8 cellular contexts compared by ENCODE assay signal in genomic region chr2:170408461-170409163, GRCh38.
DNase-seq lines count a peak whose midpoint lies in the region; ATAC-seq, FAIRE-seq and TF ChIP-seq lines count a peak whose summit lies in the region.

No MANE protein-coding gene starts in this region.

- peaks cover 20% of the 10 kb centered on the region for H3K4me1 Mint-ChIP-seq in stimulated activated memory B cell treated with anti-CD40 and anti-IgM and Interleukin-4, amounts not matched to agents 10 μg/mL and 1 μg/mL and 100 μg/mL, for 72 hours

- no peak overlapping the region for H2AFZ ChIP-seq in GM12878 (ENCODE audit: control insufficient read depth, low read depth, low read length)

- peaks cover 43% of the 10 kb centered on the region for H3K27me3 Mint-ChIP-seq in stimulated activated memory B cell treated with anti-CD40 and anti-IgM and Interleukin-4, amounts not matched to agents 10 μg/mL and 1 μg/mL and 100 μg/mL, for 72 hours

- no peaks in the 10 kb centered on the region for H3K9me3 Mint-ChIP-seq in stimulated activated memory B cell treated with anti-CD40 and anti-IgM and Interleukin-4, amounts not matched to agents 10 μg/mL and 1 μg/mL and 100 μg/mL, for 72 hours

- in situ Hi-C loops in GM12878 (cut with MboI) = no loop called here

- CTCF ChIA-PET in GM12878 (lab: Yijun Ruan, JAX) = interaction anchor here (0.6 to 3.6 kb wide), 79 partner anchors 9 to 829 kb away, joined by 3 to 63 read pairs (median 5); partner anchors contain the start of genes ERICH2 and GAD1

- H3K27ac ChIP-seq in GM12878 (ENCODE audit: control insufficient read depth, insufficient read depth) = no peak overlapping the region

- TF ChIP-seq EP300 in GM12878 (IDR thresholded peaks at IDR 0.05; ENCODE audit: borderline replicate concordance in 1 of 2, control insufficient read depth in 1 of 2, low read depth in 2 of 2, low read length in 2 of 2) = 0 out of 4 replicates have a peak, but pooled peaks of 1 of the 2 experiments have one; percentile 42

- H3K36me3 Mint-ChIP-seq in stimulated activated memory B cell treated with anti-CD40 and anti-IgM and Interleukin-4, amounts not matched to agents 10 μg/mL and 1 μg/mL and 100 μg/mL, for 72 hours = no peaks in the 10 kb centered on the region

- no peak overlapping the region for H3K27ac Mint-ChIP-seq in stimulated activated memory B cell treated with anti-CD40 and anti-IgM and Interleukin-4, amounts not matched to agents 10 μg/mL and 1 μg/mL and 100 μg/mL, for 72 hours

- H3K4me1 ChIP-seq in GM12878 (ENCODE audit: control insufficient read depth, insufficient read depth, low read length) = peaks cover 15% of the 10 kb centered on the region

- FAIRE-seq in GM12878 (lab: Jason Lieb, UNC) = peak; percentile 73

- no peak overlapping the region for H3K4me3 ChIP-seq in GM12878

- H3K9ac ChIP-seq in GM12878 (ENCODE audit: control insufficient read depth, insufficient read depth, low read length) = no peak overlapping the region

- TF ChIP-seq POLR2A in GM12878 (IDR thresholded peaks at IDR 0.05; ENCODE audit: low read depth, low read length) = no peak

- H3K9me3 ChIP-seq in GM12878 (replicated peaks; ENCODE audit: control insufficient read depth, insufficient read depth, low read length) = no peaks in the 10 kb centered on the region

- intact Hi-C loops in GM12878 (cut with micrococcal nuclease; ENCODE audit: unreplicated experiment) = loop anchor here (1.0 to 5.0 kb wide), 3 partner anchors 99 to 407 kb away; partner anchors contain the start of gene SP5

- peak; percentile 56 for DNase-seq in activated CD8-positive, alpha-beta memory T cell treated with anti-CD3 and anti-CD28 coated beads for 24 hours
- no peak for DNase-seq in activated CD8-positive, alpha-beta memory T cell treated with anti-CD3 and anti-CD28 coated beads, Interleukin-2, amount 50 U/mL, for 4 hours
- DNase-seq in GM12878 (ENCODE audit: low read depth, low spot score) (no peak), AML-193 (lab: John Stamatoyannopoulos, UW) (no peak), nucleus accumbens (lab: John Stamatoyannopoulos, UW) (no peak), cerebellum (ENCODE audit: low spot score) (no peak)

- no peaks in the 10 kb centered on the region for H3K79me2 ChIP-seq in GM12878 (ENCODE audit: control insufficient read depth, insufficient read depth, low read length)

- H3K4me2 ChIP-seq in GM12878 (ENCODE audit: control insufficient read depth, insufficient read depth) = peak overlapping the region; percentile 71

- TF ChIP-seq RAD21 in GM12878 (IDR thresholded peaks at IDR 0.05; ENCODE audit: insufficient read depth, low read depth, low read length) = no peak

- POLR2A ChIA-PET in GM12878 (lab: Charles Lee) = interaction anchor here (0.6 to 1.8 kb wide), 4 partner anchors 140 to 271 kb away, joined by 3 to 7 read pairs (median 4); no protein-coding TSS in a partner anchor

- H3K4me3 Mint-ChIP-seq in stimulated activated memory B cell treated with anti-CD40 and anti-IgM and Interleukin-4, amounts not matched to agents 10 μg/mL and 1 μg/mL and 100 μg/mL, for 72 hours = no peak overlapping the region

- no peaks in the 10 kb centered on the region for H3K27me3 ChIP-seq in GM12878 (replicated peaks in 1 of 2; ENCODE audit: control insufficient read depth in 2 of 2, insufficient read depth in 2 of 2, low read length in 1 of 2)

- BruUV-seq in GM12878 (replicated peaks; lab: Mats Ljungman, UMichigan) = no TSS peak

- H4K20me1 ChIP-seq in GM12878 (ENCODE audit: control insufficient read depth, insufficient read depth) = no peaks in the 10 kb centered on the region; the same call in 1 of the 2 replicates

- ATAC-seq in HG03575 (IDR thresholded peaks at IDR 0.05; ENCODE audit: extremely low read depth, insufficient number of reproducible peaks, low FRiP score, unreplicated experiment) (peak; percentile 52), GM12878 (peak; percentile 64)
- peak; percentile 61 for ATAC-seq in stimulated activated memory B cell treated with anti-CD40 and anti-IgM and Interleukin-4, amounts not matched to agents 10 μg/mL and 1 μg/mL and 100 μg/mL, for 72 hours

- H3K36me3 ChIP-seq in GM12878 (ENCODE audit: control insufficient read depth in 2 of 2, insufficient read depth in 2 of 2, low read length in 1 of 2) = no peaks in the 10 kb centered on the region

- SMC1A ChIA-PET in GM12878 (lab: Charles Lee; ENCODE audit: uncharacterized antibody, unreplicated experiment) = interaction anchor here (0.6 to 3.1 kb wide), 48 partner anchors 9 to 1926 kb away, joined by 3 to 40 read pairs (median 5); partner anchors contain the start of genes ERICH2 and GAD1

- TF ChIP-seq CTCF in GM12878 (IDR thresholded peaks at IDR 0.05 in 2 of 3, conservative IDR thresholded peaks at IDR 0.05 in 1 of 3; ENCODE audit: control insufficient read depth in 2 of 3, extremely low read depth in 1 of 3, insufficient read depth in 1 of 3, low read depth in 3 of 3, low read length in 3 of 3) = no peak

- RAD21 ChIA-PET in GM12878 (lab: Charles Lee; ENCODE audit: unreplicated experiment) = interaction anchor here (0.9 to 4.2 kb wide), 26 partner anchors 9 to 408 kb away, joined by 3 to 28 read pairs (median 5); partner anchors contain the start of genes ERICH2 and GAD1

- 7% methylated on average over 6 of the region's 6 CpGs for WGBS in GM12878 (ENCODE audit: insufficient coverage, insufficient replicate concordance, low lambda C conversion rate, missing lambda C conversion rate)

TF ChIP-seq in GM12878, 131 proteins besides CTCF, POLR2A, EP300 and RAD21 (continues in another document):
- TF ChIP-seq IKZF1 (conservative IDR thresholded peaks at IDR 0.05) (peak; percentile 58), ZNF384 (IDR thresholded peaks at IDR 0.05; ENCODE audit: borderline replicate concordance, low read depth, low read length) (peak; percentile 67; the same call in 1 of the 2 replicates), BHLHE40 (IDR thresholded peaks at IDR 0.05; ENCODE audit: borderline replicate concordance in 1 of 2, low read depth in 2 of 2, low read length in 1 of 2) (0 out of 4 replicates have a peak, but pooled peaks of 1 of the 2 experiments have one; percentile 24), MTA2 (IDR thresholded peaks at IDR 0.05; ENCODE audit: low read depth) (peak; percentile 53; the same call in 1 of the 2 replicates), IRF4 (IDR thresholded peaks at IDR 0.05; ENCODE audit: low read depth, low read length) (no peak), EZH2 (IDR thresholded peaks at IDR 0.05; ENCODE audit: borderline replicate concordance, control insufficient read depth, low read depth, low read length) (no peak), WRNIP1 (IDR thresholded peaks at IDR 0.05; ENCODE audit: borderline replicate concordance, low read depth, low read length) (no peak), BMI1 (IDR thresholded peaks at IDR 0.05; ENCODE audit: borderline replicate concordance) (no peak)
- TF ChIP-seq, protein P1, sequence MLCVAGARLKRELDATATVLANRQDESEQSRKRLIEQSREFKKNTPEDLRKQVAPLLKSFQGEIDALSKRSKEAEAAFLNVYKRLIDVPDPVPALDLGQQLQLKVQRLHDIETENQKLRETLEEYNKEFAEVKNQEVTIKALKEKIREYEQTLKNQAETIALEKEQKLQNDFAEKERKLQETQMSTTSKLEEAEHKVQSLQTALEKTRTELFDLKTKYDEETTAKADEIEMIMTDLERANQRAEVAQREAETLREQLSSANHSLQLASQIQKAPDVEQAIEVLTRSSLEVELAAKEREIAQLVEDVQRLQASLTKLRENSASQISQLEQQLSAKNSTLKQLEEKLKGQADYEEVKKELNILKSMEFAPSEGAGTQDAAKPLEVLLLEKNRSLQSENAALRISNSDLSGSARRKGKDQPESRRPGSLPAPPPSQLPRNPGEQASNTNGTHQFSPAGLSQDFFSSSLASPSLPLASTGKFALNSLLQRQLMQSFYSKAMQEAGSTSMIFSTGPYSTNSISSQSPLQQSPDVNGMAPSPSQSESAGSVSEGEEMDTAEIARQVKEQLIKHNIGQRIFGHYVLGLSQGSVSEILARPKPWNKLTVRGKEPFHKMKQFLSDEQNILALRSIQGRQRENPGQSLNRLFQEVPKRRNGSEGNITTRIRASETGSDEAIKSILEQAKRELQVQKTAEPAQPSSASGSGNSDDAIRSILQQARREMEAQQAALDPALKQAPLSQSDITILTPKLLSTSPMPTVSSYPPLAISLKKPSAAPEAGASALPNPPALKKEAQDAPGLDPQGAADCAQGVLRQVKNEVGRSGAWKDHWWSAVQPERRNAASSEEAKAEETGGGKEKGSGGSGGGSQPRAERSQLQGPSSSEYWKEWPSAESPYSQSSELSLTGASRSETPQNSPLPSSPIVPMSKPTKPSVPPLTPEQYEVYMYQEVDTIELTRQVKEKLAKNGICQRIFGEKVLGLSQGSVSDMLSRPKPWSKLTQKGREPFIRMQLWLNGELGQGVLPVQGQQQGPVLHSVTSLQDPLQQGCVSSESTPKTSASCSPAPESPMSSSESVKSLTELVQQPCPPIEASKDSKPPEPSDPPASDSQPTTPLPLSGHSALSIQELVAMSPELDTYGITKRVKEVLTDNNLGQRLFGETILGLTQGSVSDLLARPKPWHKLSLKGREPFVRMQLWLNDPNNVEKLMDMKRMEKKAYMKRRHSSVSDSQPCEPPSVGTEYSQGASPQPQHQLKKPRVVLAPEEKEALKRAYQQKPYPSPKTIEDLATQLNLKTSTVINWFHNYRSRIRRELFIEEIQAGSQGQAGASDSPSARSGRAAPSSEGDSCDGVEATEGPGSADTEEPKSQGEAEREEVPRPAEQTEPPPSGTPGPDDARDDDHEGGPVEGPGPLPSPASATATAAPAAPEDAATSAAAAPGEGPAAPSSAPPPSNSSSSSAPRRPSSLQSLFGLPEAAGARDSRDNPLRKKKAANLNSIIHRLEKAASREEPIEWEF (IDR thresholded peaks at IDR 0.05; ENCODE audit: insufficient replicate concordance, low read depth, low read length) = no peak
